1 cellular context compared by ENCODE assay signal in the genomic region with DNA sequence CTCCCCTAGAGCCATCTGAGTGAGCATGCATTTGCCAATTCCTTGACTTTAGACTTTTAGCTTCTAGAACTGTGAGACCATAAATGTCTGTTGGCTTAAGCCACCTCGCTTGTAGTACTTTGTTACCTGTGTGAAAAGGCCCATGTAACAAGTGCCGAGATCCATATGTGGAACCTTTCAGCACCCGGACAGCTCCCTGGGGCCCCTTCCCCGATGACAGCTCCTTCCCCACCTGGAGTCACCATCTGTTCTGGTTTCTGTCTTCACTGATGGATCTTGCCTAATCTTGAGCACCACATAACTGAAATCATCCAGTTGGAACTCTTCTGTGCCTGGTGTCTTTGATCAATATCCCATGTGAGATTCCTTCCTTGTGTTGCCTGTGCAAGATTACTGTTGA.
TF ChIP-seq lines count a peak whose summit lies in the region.

No MANE protein-coding gene starts in this region.

TF ChIP-seq in Ishikawa, 13 proteins besides CTCF, POLR2A, EP300 and RAD21:
- TF ChIP-seq, protein P1, sequence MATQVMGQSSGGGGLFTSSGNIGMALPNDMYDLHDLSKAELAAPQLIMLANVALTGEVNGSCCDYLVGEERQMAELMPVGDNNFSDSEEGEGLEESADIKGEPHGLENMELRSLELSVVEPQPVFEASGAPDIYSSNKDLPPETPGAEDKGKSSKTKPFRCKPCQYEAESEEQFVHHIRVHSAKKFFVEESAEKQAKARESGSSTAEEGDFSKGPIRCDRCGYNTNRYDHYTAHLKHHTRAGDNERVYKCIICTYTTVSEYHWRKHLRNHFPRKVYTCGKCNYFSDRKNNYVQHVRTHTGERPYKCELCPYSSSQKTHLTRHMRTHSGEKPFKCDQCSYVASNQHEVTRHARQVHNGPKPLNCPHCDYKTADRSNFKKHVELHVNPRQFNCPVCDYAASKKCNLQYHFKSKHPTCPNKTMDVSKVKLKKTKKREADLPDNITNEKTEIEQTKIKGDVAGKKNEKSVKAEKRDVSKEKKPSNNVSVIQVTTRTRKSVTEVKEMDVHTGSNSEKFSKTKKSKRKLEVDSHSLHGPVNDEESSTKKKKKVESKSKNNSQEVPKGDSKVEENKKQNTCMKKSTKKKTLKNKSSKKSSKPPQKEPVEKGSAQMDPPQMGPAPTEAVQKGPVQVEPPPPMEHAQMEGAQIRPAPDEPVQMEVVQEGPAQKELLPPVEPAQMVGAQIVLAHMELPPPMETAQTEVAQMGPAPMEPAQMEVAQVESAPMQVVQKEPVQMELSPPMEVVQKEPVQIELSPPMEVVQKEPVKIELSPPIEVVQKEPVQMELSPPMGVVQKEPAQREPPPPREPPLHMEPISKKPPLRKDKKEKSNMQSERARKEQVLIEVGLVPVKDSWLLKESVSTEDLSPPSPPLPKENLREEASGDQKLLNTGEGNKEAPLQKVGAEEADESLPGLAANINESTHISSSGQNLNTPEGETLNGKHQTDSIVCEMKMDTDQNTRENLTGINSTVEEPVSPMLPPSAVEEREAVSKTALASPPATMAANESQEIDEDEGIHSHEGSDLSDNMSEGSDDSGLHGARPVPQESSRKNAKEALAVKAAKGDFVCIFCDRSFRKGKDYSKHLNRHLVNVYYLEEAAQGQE (IDR thresholded peaks at IDR 0.05; ENCODE audit: low read depth) = peak; percentile 86
- no peak for TF ChIP-seq NFIC (IDR thresholded peaks at IDR 0.05)
